Comparison of ENCODE assay signal across 8 cellular contexts in the genomic region with DNA sequence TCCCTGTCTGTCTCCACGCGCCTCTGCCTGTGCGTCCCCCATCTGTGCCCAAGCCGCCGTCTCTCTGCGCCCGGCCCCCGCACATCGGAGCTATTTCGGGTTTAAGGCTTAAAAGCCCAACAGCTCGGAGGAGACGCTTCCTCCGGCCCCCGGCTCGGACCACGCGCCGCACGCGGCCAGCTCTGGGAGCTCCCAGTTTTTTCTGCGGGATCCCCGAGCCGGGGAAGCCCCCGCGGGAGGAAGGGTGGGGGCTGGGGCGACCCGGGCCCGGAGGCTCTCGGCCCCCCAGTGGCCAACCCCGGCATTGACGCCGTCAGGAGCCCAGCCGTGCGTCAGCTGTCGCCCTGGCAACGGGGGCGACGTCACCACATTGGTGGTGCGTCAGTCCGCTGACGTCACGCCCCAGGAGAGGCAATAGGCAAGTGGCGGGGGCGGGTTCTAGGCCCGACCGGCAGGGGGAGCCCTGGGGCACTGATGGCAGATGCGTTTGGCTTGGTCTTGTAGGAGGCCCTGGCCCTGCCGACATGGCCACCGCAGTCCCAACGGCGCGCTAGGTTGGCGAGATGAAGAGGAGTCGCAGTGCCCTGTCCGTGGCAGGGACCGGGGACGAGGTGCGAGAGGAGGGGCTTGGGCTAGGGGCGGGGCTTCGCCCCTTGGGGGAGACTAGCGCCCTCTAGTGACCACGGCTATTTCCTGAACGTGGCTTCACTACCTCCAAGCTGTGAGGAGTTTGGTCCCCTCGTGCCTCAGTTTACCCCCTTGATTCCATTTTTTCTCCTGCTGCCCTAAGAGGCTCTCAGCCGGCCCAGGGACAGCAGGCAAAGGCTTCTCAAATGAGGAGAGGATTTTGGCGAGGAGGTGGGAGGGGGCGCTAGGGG. TPM values are rescaled to one million over a fixed set of nuclear protein-coding genes. Genes with fewer than 3 reads are reported as not detected.
DNase-seq lines count a peak whose midpoint lies in the region; ATAC-seq and TF ChIP-seq lines count a peak whose summit lies in the region.

No MANE protein-coding gene starts in this region.

- H3K36me3 Mint-ChIP-seq in endodermal cell (ENCODE audit: low read depth), result no peaks in the 10 kb centered on the region

- peaks cover 3% of the 10 kb centered on the region for H3K9me3 Mint-ChIP-seq in endodermal cell

- peak overlapping the region; percentile 52 for H3K27ac Mint-ChIP-seq in endodermal cell

- 7 to 16% methylated on average over 13 to 67 of the region's 67 CpGs for WGBS in endodermal cell (ENCODE audit: insufficient coverage in 1 of 2, insufficient read length in 1 of 2), 2 experiments

- TF ChIP-seq POLR2A in GM19193 (IDR thresholded peaks at IDR 0.05; ENCODE audit: extremely low read depth, insufficient read depth, insufficient read length), result peak; percentile 34

- no peaks in the 10 kb centered on the region for H3K9me3 ChIP-seq in endodermal cell (ENCODE audit: control insufficient read depth, low read length)

- peak overlapping the region; percentile 55 for H3K4me3 Mint-ChIP-seq in endodermal cell

- POLR2A ChIA-PET in BJ (lab: Charles Lee), result no interaction called here

- H3K27me3 ChIP-seq in BJ (ENCODE audit: control insufficient read depth, insufficient read depth, low read length), result peaks cover 26% of the 10 kb centered on the region
- peaks cover 69% of the 10 kb centered on the region for H3K27me3 ChIP-seq in endodermal cell (ENCODE audit: control insufficient read depth, insufficient read depth, low read length, poor library complexity, severe bottlenecking)

- no peak overlapping the region for H3K27ac ChIP-seq in endodermal cell (ENCODE audit: low read depth, low read length)

- peak; percentile 82 for TF ChIP-seq CTCF in BJ (IDR thresholded peaks at IDR 0.05; ENCODE audit: insufficient read depth, low read depth, low read length)
- TF ChIP-seq CTCF in endodermal cell (conservative IDR thresholded peaks at IDR 0.05), result peak; percentile 95

- peaks cover 14% of the 10 kb centered on the region for H3K4me1 Mint-ChIP-seq in endodermal cell

- no peak for DNase-seq in BJ (ENCODE audit: low read depth)
- DNase-seq in NOMO-1 (lab: John Stamatoyannopoulos, UW; ENCODE audit: unreplicated experiment in 2 of 2), result peak; percentile 87 to 93
- DNase-seq in activated CD8-positive, alpha-beta memory T cell treated with anti-CD3 and anti-CD28 coated beads for 48 hours (ENCODE audit: low read depth in 2 of 3, low spot score in 2 of 3), result peak; percentile 92 to 98 (median 95)
- peak; percentile 97 for DNase-seq in endodermal cell
- peak; percentile 54 for DNase-seq in midbrain (lab: John Stamatoyannopoulos, UW)
- DNase-seq in stimulated activated CD8-positive, alpha-beta memory T cell treated with anti-CD3 and anti-CD28 coated beads, Interleukin-15, amount 100 ng/mL, for 48 hours (ENCODE audit: low read depth in 2 of 2), result peak; percentile 90

- H3K9ac ChIP-seq in endodermal cell (ENCODE audit: extremely low read depth, low read length, poor library complexity, severe bottlenecking), result peak overlapping the region; percentile 44

- ATAC-seq in HG03558 (IDR thresholded peaks at IDR 0.05; ENCODE audit: extremely low read depth, unreplicated experiment), result peak; percentile 34

- peak overlapping the region; percentile 54 for H3K4me3 ChIP-seq in BJ (ENCODE audit: low read depth, low read length)
- peak overlapping the region; percentile 80 for H3K4me3 ChIP-seq in endodermal cell (ENCODE audit: low read length)

- CTCF ChIA-PET in BJ (lab: Yijun Ruan, JAX), result interaction anchor here (0.6 to 17.1 kb wide), 20 partner anchors 7 to 361 kb away, joined by 3 to 321 read pairs (median 5); partner anchors contain the start of genes CDC37, ICAM1 and ICAM5

- peaks cover 3% of the 10 kb centered on the region for H3K4me1 ChIP-seq in endodermal cell (ENCODE audit: control insufficient read depth, insufficient read depth, low read length)

- peaks cover 78% of the 10 kb centered on the region for H3K27me3 Mint-ChIP-seq in endodermal cell (ENCODE audit: insufficient read depth)

- no peaks in the 10 kb centered on the region for H3K36me3 ChIP-seq in BJ (ENCODE audit: control insufficient read depth, insufficient read depth, low read length)
- no peaks in the 10 kb centered on the region for H3K36me3 ChIP-seq in endodermal cell (ENCODE audit: control insufficient read depth, insufficient read depth, low read length)

RNA-seq across cellular contexts. Expression of gene PDE4A, which starts 3.7 kb away (rescaled TPM):
- polyA plus RNA-seq in BJ (2011; rRNA removed), result 3.4 and 4.2 TPM in 2 replicates
- polyA minus RNA-seq in BJ (2011; rRNA and poly(A)+ RNA removed), result 11.1 and 15.9 TPM in 2 replicates
- 1 to 10 TPM; 1.7 to 2.6 TPM for total RNA-seq in endodermal cell
- 2.0 TPM for polyA plus RNA-seq in endodermal cell (2013, experiment 1 of 2)
- 1.7 TPM for polyA plus RNA-seq in endodermal cell (2013, experiment 2 of 2)

RNA-seq across cellular contexts. Expression of gene CDC37, which starts 13.3 kb away (rescaled TPM):
- 361 and 429 TPM in 2 replicates for polyA plus RNA-seq in BJ (2011; rRNA removed)
- 100 and 134 TPM in 2 replicates for polyA minus RNA-seq in BJ (2011; rRNA and poly(A)+ RNA removed)
- total RNA-seq in endodermal cell, result 100 to 1,000 TPM; 148 to 172 TPM
- polyA plus RNA-seq in endodermal cell (2013, experiment 1 of 2), result 160 TPM
- polyA plus RNA-seq in endodermal cell (2013, experiment 2 of 2), result 155 TPM

RNA-seq across cellular contexts. Expression of gene TYK2, which starts 36.2 kb away (rescaled TPM):
- 31.7 and 40.9 TPM in 2 replicates for polyA plus RNA-seq in BJ (2011; rRNA removed)
- polyA minus RNA-seq in BJ (2011; rRNA and poly(A)+ RNA removed), result 30.4 and 33.3 TPM in 2 replicates
- 10 to 100 TPM; 63.5 to 65.8 TPM for total RNA-seq in endodermal cell
- polyA plus RNA-seq in endodermal cell (2013, experiment 1 of 2), result 62.4 TPM
- polyA plus RNA-seq in endodermal cell (2013, experiment 2 of 2), result 59.1 TPM
